In the genomic region with DNA sequence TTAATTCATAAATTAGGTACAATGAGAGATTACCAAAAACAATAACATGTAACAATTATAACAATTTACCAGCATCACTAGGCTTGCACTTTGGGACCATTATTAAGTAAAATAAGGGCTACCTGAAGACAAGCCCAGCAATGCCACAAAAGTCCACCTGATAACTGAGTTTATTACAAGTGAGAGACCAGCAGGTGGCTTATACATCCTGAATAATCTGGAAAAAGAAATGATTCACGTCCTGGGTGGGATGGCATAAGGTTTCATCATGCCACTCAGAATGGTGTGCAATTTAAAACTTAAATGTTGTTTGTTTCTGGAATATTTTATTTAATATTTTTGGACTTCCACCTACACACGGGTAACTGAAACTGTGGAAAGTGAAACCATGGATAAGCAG, we compare ENCODE assay signal across 20 cellular contexts.
"Had no signal": no experiment of that assay in that cellular context is flagged by ENCODE, and none has a peak within 500 bp of the region (broad histone marks: within the 10 kb centered on the region; RNA-seq: fewer than 3 reads in every experiment).

No MANE protein-coding gene starts in this region.

- H3K36me3 Mint-ChIP-seq: memory B cell; natural killer cell; stimulated activated naive B cell treated with anti-CD40 and anti-IgM and Interleukin-4, amounts not matched to agents 10 μg/mL and 1 μg/mL and 100 μg/mL, for 72 hours had no signal

- H3K9me3 ChIP-seq: gastrocnemius medialis, ovary, psoas muscle, spleen, thoracic aorta, tibial nerve, upper lobe of left lung had no signal

- H3K4me3 ChIP-seq: gastrocnemius medialis, lung, ovary, psoas muscle, skin epidermis, spleen, thoracic aorta, tibial nerve, upper lobe of left lung had no signal

- H3K4me1 Mint-ChIP-seq: memory B cell; natural killer cell; stimulated activated naive B cell treated with anti-CD40 and anti-IgM and Interleukin-4, amounts not matched to agents 10 μg/mL and 1 μg/mL and 100 μg/mL, for 72 hours had no signal

- H3K27me3 ChIP-seq: gastrocnemius medialis, ovary, spleen, tibial nerve, upper lobe of left lung had no signal

- H3K4me3 Mint-ChIP-seq: dendritic cell treated with granulocyte-macrophage colony-stimulating factor and Interleukin-4, amounts not matched to agents 40 ng/mL and 50 ng/mL, for 4 days; memory B cell; natural killer cell; stimulated activated naive B cell treated with anti-CD40 and anti-IgM and Interleukin-4, amounts not matched to agents 10 μg/mL and 1 μg/mL and 100 μg/mL, for 72 hours; stimulated activated naive CD8-positive, alpha-beta T cell treated with anti-CD3 and anti-CD28 coated beads, Interleukin-15, Interleukin-2, amounts not matched to agents 100 ng/mL and 50 ng/mL, for 24 hours had no signal

- H3K27me3 Mint-ChIP-seq: dendritic cell treated with granulocyte-macrophage colony-stimulating factor and Interleukin-4, amounts not matched to agents 40 ng/mL and 50 ng/mL, for 4 days; memory B cell; stimulated activated naive B cell treated with anti-CD40 and anti-IgM and Interleukin-4, amounts not matched to agents 10 μg/mL and 1 μg/mL and 100 μg/mL, for 72 hours; stimulated activated naive CD8-positive, alpha-beta T cell treated with anti-CD3 and anti-CD28 coated beads, Interleukin-15, Interleukin-2, amounts not matched to agents 100 ng/mL and 50 ng/mL, for 24 hours had no signal

- H3K9me3 Mint-ChIP-seq: dendritic cell treated with granulocyte-macrophage colony-stimulating factor and Interleukin-4, amounts not matched to agents 40 ng/mL and 50 ng/mL, for 4 days; stimulated activated naive B cell treated with anti-CD40 and anti-IgM and Interleukin-4, amounts not matched to agents 10 μg/mL and 1 μg/mL and 100 μg/mL, for 72 hours; stimulated activated naive CD8-positive, alpha-beta T cell treated with anti-CD3 and anti-CD28 coated beads, Interleukin-15, Interleukin-2, amounts not matched to agents 100 ng/mL and 50 ng/mL, for 24 hours had no signal

- H3K36me3 ChIP-seq: gastrocnemius medialis, ovary, spleen, thoracic aorta, tibial nerve, upper lobe of left lung had no signal

- DNase-seq: effector CD8-positive, alpha-beta T cell; gastrocnemius medialis; head of caudate nucleus; natural killer cell; occipital lobe; ovary; posterior cingulate gyrus; psoas muscle; right cardiac atrium; spleen; stimulated activated CD4-positive, alpha-beta T cell treated with anti-CD3 and anti-CD28 coated beads, Interleukin-4, amount 100 ng/mL, for 4 hours; stimulated activated naive B cell treated with anti-CD40 and anti-IgM and Interleukin-4, amounts not matched to agents 10 μg/mL and 1 μg/mL and 100 μg/mL, for 72 hours; upper lobe of left lung had no signal

- ATAC-seq: gastrocnemius medialis; natural killer cell; psoas muscle; right cardiac atrium; stimulated activated naive B cell treated with anti-CD40 and anti-IgM and Interleukin-4, amounts not matched to agents 10 μg/mL and 1 μg/mL and 100 μg/mL, for 72 hours had no signal

- H3K4me1 ChIP-seq: gastrocnemius medialis, psoas muscle, spleen, tibial nerve, upper lobe of left lung had no signal

- H3K27ac Mint-ChIP-seq: dendritic cell treated with granulocyte-macrophage colony-stimulating factor and Interleukin-4, amounts not matched to agents 40 ng/mL and 50 ng/mL, for 4 days; memory B cell; natural killer cell; stimulated activated naive B cell treated with anti-CD40 and anti-IgM and Interleukin-4, amounts not matched to agents 10 μg/mL and 1 μg/mL and 100 μg/mL, for 72 hours; stimulated activated naive CD8-positive, alpha-beta T cell treated with anti-CD3 and anti-CD28 coated beads, Interleukin-15, Interleukin-2, amounts not matched to agents 100 ng/mL and 50 ng/mL, for 24 hours had no signal

- H3K27ac ChIP-seq: gastrocnemius medialis, ovary, psoas muscle, skin epidermis, spleen, thoracic aorta, tibial nerve, upper lobe of left lung had no signal
